In genomic region chr6:56250266-56250665, GRCh38 we compare ENCODE assay signal across 27 cellular contexts. TPM values are rescaled to one million over a fixed set of nuclear protein-coding genes. Genes with fewer than 3 reads are reported as not detected.
DNase-seq lines count a peak whose midpoint lies in the region; ATAC-seq, FAIRE-seq and TF ChIP-seq lines count a peak whose summit lies in the region.
"Had no signal": no experiment of that assay in that cellular context is flagged by ENCODE, and none has a peak within 500 bp of the region (broad histone marks: within the 10 kb centered on the region; RNA-seq: fewer than 3 reads in every experiment).

No MANE protein-coding gene starts in this region.

- no peak overlapping the region for H4K91ac ChIP-seq in H1 (replicated peaks; ENCODE audit: insufficient read length, low read length)

- H3K27me3 Mint-ChIP-seq in nephron progenitor cell (ENCODE audit: low read depth, poor library complexity) = peaks cover 33% of the 10 kb centered on the region
- peaks cover 9% of the 10 kb centered on the region for H3K27me3 Mint-ChIP-seq in activated CD4-positive, alpha-beta T cell treated with anti-CD3 and anti-CD28 coated beads for 36 hours
- H3K27me3 Mint-ChIP-seq in Caco-2 (ENCODE audit: insufficient read depth, unreplicated experiment) = peaks cover 5% of the 10 kb centered on the region

- H2BK120ac ChIP-seq in H1 (replicated peaks; ENCODE audit: low read depth, low read length) = no peak overlapping the region

- H3K27me3 ChIP-seq in H1 (replicated peaks in 1 of 4; ENCODE audit: control insufficient read depth in 3 of 4, extremely low read depth in 1 of 4, insufficient read depth in 3 of 4, low read length in 3 of 4) (no peaks in the 10 kb centered on the region), Caco-2 (replicated peaks; ENCODE audit: control insufficient read depth, insufficient read depth, low read length) (no peaks in the 10 kb centered on the region)
- H3K27me3 ChIP-seq: thyroid gland had no signal

- H3K4me3 ChIP-seq in H1 (ENCODE audit: extremely low read depth in 1 of 4, insufficient read depth in 2 of 4, low read depth in 3 of 4, low read length in 4 of 4) (no peak overlapping the region), Caco-2 (ENCODE audit: low read depth, low read length) (no peak overlapping the region)
- H3K4me3 ChIP-seq: left ventricle myocardium inferior, thyroid gland had no signal

- H2BK15ac ChIP-seq in H1 (ENCODE audit: low read length) = no peak overlapping the region

- no peak overlapping the region for H2BK20ac ChIP-seq in H1 (ENCODE audit: low read length)

- POLR2A ChIA-PET in H1 (lab: Charles Lee; ENCODE audit: partially characterized antibody) (no interaction called here), Caco-2 (lab: Charles Lee) (no interaction called here)
- POLR2A ChIA-PET in activated CD4-positive, alpha-beta T cell treated with anti-CD3 and anti-CD28 coated beads for 36 hours (lab: Charles Lee) = no interaction called here

- H2AK5ac ChIP-seq in H1 (ENCODE audit: low read depth, low read length) = no peak overlapping the region

- H3K23ac ChIP-seq in H1 (ENCODE audit: insufficient read length) = no peak overlapping the region

- peak overlapping the region; percentile 81; the same call in 1 of the 2 replicates for H2AFZ ChIP-seq in H1 (ENCODE audit: low read length)

- no peaks in the 10 kb centered on the region for H3K9me3 ChIP-seq in H1 (ENCODE audit: insufficient read depth in 2 of 2, low read depth in 1 of 2, low read length in 1 of 2)
- H3K9me3 ChIP-seq in Caco-2 = no peaks in the 10 kb centered on the region
- H3K9me3 ChIP-seq: left ventricle myocardium inferior, thyroid gland had no signal

- H3K79me2 ChIP-seq in H1 (ENCODE audit: control insufficient read depth in 1 of 2, insufficient read depth in 2 of 2, low read length in 2 of 2) = no peaks in the 10 kb centered on the region

- no peaks in the 10 kb centered on the region for H3K79me1 ChIP-seq in H1 (ENCODE audit: low read depth, low read length)

- H3K27ac ChIP-seq in H1 (ENCODE audit: low read depth, low read length) = no peak overlapping the region
- H3K27ac ChIP-seq: left ventricle myocardium inferior, thyroid gland had no signal

- no TSS peak for BruUV-seq in Caco-2 (replicated peaks; lab: Mats Ljungman, UMichigan)

- no peak overlapping the region for H3K18ac ChIP-seq in H1 (ENCODE audit: extremely low read depth, low read length)

- H3K36me3 ChIP-seq in H1 (ENCODE audit: control insufficient read depth in 2 of 4, insufficient read depth in 4 of 4, low read length in 3 of 4) (no peaks in the 10 kb centered on the region), Caco-2 (ENCODE audit: control insufficient read depth, insufficient read depth, low read length) (no peaks in the 10 kb centered on the region)
- H3K36me3 ChIP-seq: left ventricle myocardium inferior, thyroid gland had no signal

- WGBS in H1 (ENCODE audit: extremely low coverage in 1 of 2, insufficient coverage in 1 of 2, insufficient read length in 1 of 2, insufficient replicate concordance in 2 of 2, low coverage in 1 of 2, low lambda C conversion rate in 2 of 2, missing lambda C conversion rate in 1 of 2), 2 experiments = 61% methylated on average over 2 of the region's 2 CpGs; no CpG with 5 or more reads in 1 of the 2 experiments

- H4K8ac ChIP-seq in H1 (ENCODE audit: extremely low read depth, insufficient read depth, low read length) = no peak overlapping the region

- no peak overlapping the region for H3K14ac ChIP-seq in H1 (ENCODE audit: insufficient read length)

- TF ChIP-seq POLR2A in H54 (IDR thresholded peaks at IDR 0.05; ENCODE audit: low read depth, low read length) (no peak), H1 (IDR thresholded peaks at IDR 0.05; ENCODE audit: control extremely low read depth in 1 of 2, low read depth in 2 of 2, low read length in 2 of 2) (no peak)

- no peak overlapping the region for H3K4me3 Mint-ChIP-seq in nephron progenitor cell
- H3K4me3 Mint-ChIP-seq in activated CD4-positive, alpha-beta T cell treated with anti-CD3 and anti-CD28 coated beads for 36 hours = no peak overlapping the region
- no peak overlapping the region for H3K4me3 Mint-ChIP-seq in Caco-2 (ENCODE audit: unreplicated experiment)
- H3K4me3 Mint-ChIP-seq: activated naive CD4-positive, alpha-beta T cell treated with anti-CD3 and anti-CD28 coated beads, Interleukin-2, amount 50 U/mL, for 24 hours; H9; immature natural killer cell; naive B cell had no signal

- no peak for TF ChIP-seq EP300 in H1 (IDR thresholded peaks at IDR 0.05; ENCODE audit: borderline replicate concordance in 1 of 2, low read depth in 2 of 2, low read length in 2 of 2)

- no peak for TF ChIP-seq CTCF in H1 (IDR thresholded peaks at IDR 0.05; ENCODE audit: control extremely low read depth in 1 of 3, insufficient read depth in 1 of 3, low read depth in 1 of 3, low read length in 3 of 3)
- TF ChIP-seq CTCF in nephron progenitor cell (IDR thresholded peaks at IDR 0.05) = no peak
- TF ChIP-seq CTCF in Caco-2 (IDR thresholded peaks at IDR 0.05; ENCODE audit: insufficient read depth in 1 of 2, low read depth in 1 of 2, low read length in 1 of 2, severe bottlenecking in 1 of 2, unreplicated experiment in 1 of 2) = no peak

- no peaks in the 10 kb centered on the region for H4K20me1 ChIP-seq in H1 (replicated peaks in 1 of 2; ENCODE audit: control insufficient read depth in 1 of 2, insufficient read depth in 2 of 2, low read length in 2 of 2)

- DNase-seq in H54 (ENCODE audit: insufficient read length, low spot score) (no peak), MV-4-11 (lab: John Stamatoyannopoulos, UW) (peak; percentile 27), H1 (ENCODE audit: low read depth in 1 of 2, low spot score in 2 of 2) (no peak), nephron progenitor cell (peak; percentile 4), Caco-2 (no peak)
- no peak for DNase-seq in activated CD4-positive, alpha-beta T cell treated with anti-CD3 and anti-CD28 coated beads for 36 hours
- no peak for DNase-seq in activated CD4-positive, alpha-beta T cell treated with anti-CD3 and anti-CD28 coated beads, Interleukin-2, amount 50 U/mL, for 4 hours
- DNase-seq: activated T-cell treated with anti-CD3 and anti-CD28 coated beads for 4 hours; H9; hippocampal formation; immature natural killer cell; left ventricle myocardium inferior; midbrain; naive B cell; NCI-H1092 treated with DMSO at 0.1 percent for 48 hours; NCI-H1694 treated with DMSO at 0.1 percent for 48 hours; NCI-H446 treated with DMSO at 0.1 percent for 48 hours; stimulated activated CD4-positive, alpha-beta T cell treated with anti-CD3 and anti-CD28 coated beads, Interleukin-12 subunit alpha, Interleukin-12 subunit beta, amount 100 ng/mL, for 4 hours; stimulated activated CD4-positive, alpha-beta T cell treated with anti-CD3 and anti-CD28 coated beads, Interleukin-2, amount 100 ng/mL, for 48 hours; T-helper 2 cell; thyroid gland had no signal

- H3K4me1 ChIP-seq in H1 (replicated peaks in 1 of 4; ENCODE audit: control insufficient read depth in 3 of 4, insufficient read depth in 4 of 4, low read length in 3 of 4) = peaks cover 0 to 16% (median 12%) of the 10 kb centered on the region in 4 experiments; a peak in 5 of 7 replicates
- no peaks in the 10 kb centered on the region for H3K4me1 ChIP-seq in Caco-2

- no peak overlapping the region for H2BK5ac ChIP-seq in H1 (ENCODE audit: low read depth, low read length)

- no peak overlapping the region for H3K56ac ChIP-seq in H1 (replicated peaks; ENCODE audit: insufficient read length, low read depth, low read length)

- no peak for TF ChIP-seq RAD21 in H1 (IDR thresholded peaks at IDR 0.05 in 1 of 2, conservative IDR thresholded peaks at IDR 0.05 in 1 of 2; ENCODE audit: low read depth in 2 of 2, low read length in 2 of 2)

- FAIRE-seq in H54 (lab: Jason Lieb, UNC) (peak; percentile 20), H1 (lab: Jason Lieb, UNC) (no peak)
- FAIRE-seq: GM12891 had no signal

- H3K4ac ChIP-seq in H1 (replicated peaks; ENCODE audit: insufficient read length, low read depth, low read length) = no peak overlapping the region

- H2BK12ac ChIP-seq in H1 (ENCODE audit: low read depth, low read length) = no peak overlapping the region

- intact Hi-C loops in activated CD4-positive, alpha-beta T cell treated with anti-CD3 and anti-CD28 coated beads for 36 hours (cut with DNase I, micrococcal nuclease) = no loop called here
- intact Hi-C loops in Caco-2 (cut with micrococcal nuclease; ENCODE audit: unreplicated experiment) = no loop called here

- CTCF ChIA-PET in H1 (lab: Charles Lee; ENCODE audit: partially characterized antibody) = interaction anchor here (1.1 kb wide), 1 partner anchor 272 kb away, joined by 4 read pairs; no protein-coding TSS in a partner anchor
- CTCF ChIA-PET in activated CD4-positive, alpha-beta T cell treated with anti-CD3 and anti-CD28 coated beads for 36 hours (lab: Charles Lee) = interaction anchor here (1.5 kb wide), 1 partner anchor 13 kb away, joined by 3 read pairs; no protein-coding TSS in a partner anchor
- CTCF ChIA-PET in Caco-2 (lab: Charles Lee) = no interaction called here

- no peaks in the 10 kb centered on the region for H3K9me3 Mint-ChIP-seq in nephron progenitor cell
- no peaks in the 10 kb centered on the region for H3K9me3 Mint-ChIP-seq in activated CD4-positive, alpha-beta T cell treated with anti-CD3 and anti-CD28 coated beads for 36 hours (ENCODE audit: low read depth)
- H3K9me3 Mint-ChIP-seq in Caco-2 (ENCODE audit: unreplicated experiment) = no peaks in the 10 kb centered on the region
- H3K9me3 Mint-ChIP-seq: activated naive CD4-positive, alpha-beta T cell treated with anti-CD3 and anti-CD28 coated beads, Interleukin-2, amount 50 U/mL, for 24 hours; activated T-helper 2 cell treated with anti-CD3 and anti-CD28 coated beads, Interferon-gamma antibody, Interleukin-2, Interleukin-4, amounts not matched to agents 10 μg/mL and 5 μg/mL and 100 μg/mL, durations not matched to agents 14 hours and 24 hours and 36 hours; H9 had no signal

- H3K27ac Mint-ChIP-seq in nephron progenitor cell = no peak overlapping the region
- H3K27ac Mint-ChIP-seq in activated CD4-positive, alpha-beta T cell treated with anti-CD3 and anti-CD28 coated beads for 36 hours = no peak overlapping the region
- H3K27ac Mint-ChIP-seq in Caco-2 (ENCODE audit: unreplicated experiment) = no peak overlapping the region
- H3K27ac Mint-ChIP-seq: activated naive CD4-positive, alpha-beta T cell treated with anti-CD3 and anti-CD28 coated beads, Interleukin-2, amount 50 U/mL, for 24 hours; activated T-helper 2 cell treated with anti-CD3 and anti-CD28 coated beads, Interferon-gamma antibody, Interleukin-2, Interleukin-4, amounts not matched to agents 10 μg/mL and 5 μg/mL and 100 μg/mL, durations not matched to agents 14 hours and 24 hours and 36 hours; H9; immature natural killer cell; naive B cell had no signal

- H3K36me3 Mint-ChIP-seq in nephron progenitor cell (ENCODE audit: low read depth) = no peaks in the 10 kb centered on the region
- H3K36me3 Mint-ChIP-seq in activated CD4-positive, alpha-beta T cell treated with anti-CD3 and anti-CD28 coated beads for 36 hours (ENCODE audit: low read depth) = no peaks in the 10 kb centered on the region
- H3K36me3 Mint-ChIP-seq in Caco-2 (ENCODE audit: insufficient read depth, unreplicated experiment) = no peaks in the 10 kb centered on the region
- H3K36me3 Mint-ChIP-seq: activated naive CD4-positive, alpha-beta T cell treated with anti-CD3 and anti-CD28 coated beads, Interleukin-2, amount 50 U/mL, for 24 hours; naive B cell had no signal

- no peak overlapping the region for H4K5ac ChIP-seq in H1 (ENCODE audit: insufficient read length, low read depth, low read length)

- ATAC-seq in activated CD4-positive, alpha-beta T cell treated with anti-CD3 and anti-CD28 coated beads for 36 hours = no peak
- ATAC-seq: Right ventricle myocardium inferior, sciatic nerve, SK-N-SH treated with all-trans-retinoic acid at 6 μM for 48 hours had no signal

- H3K23me2 ChIP-seq in H1 (ENCODE audit: low read depth, low read length) = peaks cover 7% of the 10 kb centered on the region; the same call in 1 of the 2 replicates

- H3K4me1 Mint-ChIP-seq in nephron progenitor cell (peaks cover 5% of the 10 kb centered on the region), Caco-2 (ENCODE audit: low read depth, unreplicated experiment) (no peaks in the 10 kb centered on the region)
- no peaks in the 10 kb centered on the region for H3K4me1 Mint-ChIP-seq in activated CD4-positive, alpha-beta T cell treated with anti-CD3 and anti-CD28 coated beads for 36 hours
- H3K4me1 Mint-ChIP-seq: activated naive CD4-positive, alpha-beta T cell treated with anti-CD3 and anti-CD28 coated beads, Interleukin-2, amount 50 U/mL, for 24 hours; immature natural killer cell; naive B cell had no signal

- no peak overlapping the region for H3K4me2 ChIP-seq in H1 (ENCODE audit: insufficient read depth in 1 of 2, low read depth in 2 of 2, low read length in 2 of 2)

- H3K9ac ChIP-seq in H1 (replicated peaks in 1 of 4; ENCODE audit: extremely low read depth in 1 of 4, low read depth in 3 of 4, low read length in 3 of 4) = no peak overlapping the region

RNA-seq across cellular contexts. Expression of gene COL21A1, which starts 2.9 kb away (rescaled TPM):
- total RNA-seq in H1 (2021; fragmentation: NEBNext Ultra II Directional; extraction: Animal tissue kit (Norgen Biotek cat#: 25700)) = 3.1 and 3.4 TPM in 2 replicates
- 0.75 and 1.6 TPM in 2 replicates for polyA plus RNA-seq in H1 (2011; rRNA removed)
- 2.4 TPM for polyA plus RNA-seq in H1 (2011; cell fraction: cytosol; rRNA removed)
- polyA plus RNA-seq in H1 (2011; cell fraction: nucleus; rRNA removed) = 3.2 TPM
- polyA plus RNA-seq in H1 (2012, experiment 1 of 2) = 1.7 to 7.5 TPM (median 3.7 TPM) in 4 replicates
- polyA plus RNA-seq in H1 (2012, experiment 2 of 2) = 0.25 TPM
- polyA plus RNA-seq in H1 (2013, experiment 1 of 2) = 10.4 TPM
- 11.4 TPM for polyA plus RNA-seq in H1 (2013, experiment 2 of 2)
- polyA minus RNA-seq in H1 (2011; rRNA and poly(A)+ RNA removed) = 3.1 and 3.4 TPM in 2 replicates
- 3.4 TPM for polyA minus RNA-seq in H1 (2011; cell fraction: cytosol; rRNA and poly(A)+ RNA removed)
- polyA minus RNA-seq in H1 (2011; cell fraction: nucleus; rRNA and poly(A)+ RNA removed) = 4.6 TPM
- total RNA-seq in activated CD4-positive, alpha-beta T cell treated with anti-CD3 and anti-CD28 coated beads for 36 hours = not detected
- total RNA-seq in Caco-2 (2022) = 1.2 and 1.3 TPM in 2 replicates
- total RNA-seq: activated T-helper 2 cell treated with anti-CD3 and anti-CD28 coated beads, Interferon-gamma antibody, Interleukin-2, Interleukin-4, amounts not matched to agents 10 μg/mL and 5 μg/mL and 100 μg/mL, durations not matched to agents 14 hours and 24 hours and 36 hours had no signal
- polyA plus RNA-seq: immature natural killer cell had no signal

Comparison
In these comparisons a context has a peak if more than half of its experiments do, and no peak if none do; other contexts are left out.
1. DNase-seq: peak in MV-4-11 (single experiment) and nephron progenitor cell (single experiment); none in H54 (single experiment), H1 (0 of 2), activated CD4-positive, alpha-beta T cell treated with anti-CD3 and anti-CD28 coated beads for 36 hours (single experiment), Caco-2 (0 of 2) and activated CD4-positive, alpha-beta T cell treated with anti-CD3 and anti-CD28 coated beads, Interleukin-2, amount 50 U/mL, for 4 hours (0 of 2).